In genomic region chr11:114192841-114193389, GRCh38 we compare ENCODE assay signal across 14 cellular contexts.
A peak's percentile ranks its signal among the peaks of the same experiment; 100 is the strongest.
DNase-seq lines count a peak whose midpoint lies in the region; ATAC-seq, FAIRE-seq and TF ChIP-seq lines count a peak whose summit lies in the region.
"Had no signal": no experiment of that assay in that cellular context is flagged by ENCODE, and none has a peak within 500 bp of the region (broad histone marks: within the 10 kb centered on the region; RNA-seq: fewer than 3 reads in every experiment).

No MANE protein-coding gene starts in this region.

- no peak for TF ChIP-seq EP300 in K562 (IDR thresholded peaks at IDR 0.05; ENCODE audit: low read length)

- CTCF ChIA-PET in K562 (lab: Yijun Ruan, JAX; ENCODE audit: low intra/inter-chr PET ratio), result no interaction called here
- CTCF ChIA-PET in activated CD8-positive, alpha-beta memory T cell treated with anti-CD3 and anti-CD28 coated beads, Interleukin-2, amount 10 ng/mL, durations not matched to agents 7 days and 5 days (lab: Charles Lee), result interaction anchor here (0.8 to 4.3 kb wide), 9 partner anchors 9 to 297 kb away, joined by 3 to 26 read pairs (median 5); no protein-coding TSS in a partner anchor

- no peak for ATAC-seq in CD4-positive, CD25-positive, alpha-beta regulatory T cell (ENCODE audit: low read depth in 2 of 2)
- ATAC-seq in K562 (peak; percentile 65), esophagus mucosa (no peak)
- ATAC-seq in activated CD8-positive, alpha-beta memory T cell treated with anti-CD3 and anti-CD28 coated beads, Interleukin-2, amount 10 ng/mL, durations not matched to agents 7 days and 5 days, result no peak
- ATAC-seq: mucosa of descending colon, upper lobe of right lung had no signal

- H3K9ac ChIP-seq in K562 (ENCODE audit: insufficient read depth in 1 of 2, low read depth in 2 of 2, low read length in 2 of 2), result no peak overlapping the region

- H3K27ac ChIP-seq in CD4-positive, CD25-positive, alpha-beta regulatory T cell (ENCODE audit: insufficient read depth, low read length, poor library complexity, severe bottlenecking), result no peak overlapping the region
- H3K27ac ChIP-seq in K562 (ENCODE audit: extremely low read depth, low read depth, low read length), result no peak overlapping the region

- peaks cover 28 to 71% (median 36%) of the 10 kb centered on the region in 4 donors for H3K4me1 Mint-ChIP-seq in CD4-positive, CD25-positive, alpha-beta regulatory T cell
- H3K4me1 Mint-ChIP-seq in neural crest cell, result peaks cover 50% of the 10 kb centered on the region
- H3K4me1 Mint-ChIP-seq in activated CD8-positive, alpha-beta memory T cell treated with anti-CD3 and anti-CD28 coated beads, Interleukin-2, amount 10 ng/mL, durations not matched to agents 7 days and 5 days, result peaks cover 14% of the 10 kb centered on the region

- intact Hi-C loops in K562 (cut with micrococcal nuclease), result loop anchor here (10.0 kb wide), 1 partner anchor 198 kb away; no protein-coding TSS in a partner anchor

- no peaks in the 10 kb centered on the region for H3K79me2 ChIP-seq in K562 (ENCODE audit: control insufficient read depth, insufficient read depth, low read length)

- H3K9me3 ChIP-seq in CD4-positive, CD25-positive, alpha-beta regulatory T cell (ENCODE audit: control insufficient read depth in 2 of 2, low read length in 2 of 2), result no peaks in the 10 kb centered on the region
- H3K9me3 ChIP-seq in K562 (replicated peaks; ENCODE audit: control insufficient read depth, insufficient read depth, low read depth, low read length), result peaks cover 3% of the 10 kb centered on the region
- H3K9me3 ChIP-seq: mucosa of descending colon, upper lobe of right lung had no signal

- TF ChIP-seq POLR2A in NB4 (IDR thresholded peaks at IDR 0.05; ENCODE audit: extremely low read depth, insufficient read length) (no peak), K562 (conservative IDR thresholded peaks at IDR 0.05) (no peak)

- H3K36me3 Mint-ChIP-seq in CD4-positive, CD25-positive, alpha-beta regulatory T cell, result peaks cover 14% of the 10 kb centered on the region
- peaks cover 20% of the 10 kb centered on the region for H3K36me3 Mint-ChIP-seq in neural crest cell (ENCODE audit: low read depth)
- H3K36me3 Mint-ChIP-seq in activated CD8-positive, alpha-beta memory T cell treated with anti-CD3 and anti-CD28 coated beads, Interleukin-2, amount 10 ng/mL, durations not matched to agents 7 days and 5 days, result peaks cover 17% of the 10 kb centered on the region

- H3K4me2 ChIP-seq in K562 (ENCODE audit: insufficient read depth, low read length), result no peak overlapping the region

- no peaks in the 10 kb centered on the region for H3K9me1 ChIP-seq in K562 (ENCODE audit: control insufficient read depth, insufficient read depth, low read length)

- POLR2A ChIA-PET in K562 (lab: Yijun Ruan, JAX), result interaction anchor here (0.7 to 2.8 kb wide), 6 partner anchors 10 to 27 kb away, joined by 3 to 14 read pairs (median 4); no protein-coding TSS in a partner anchor

- no peaks in the 10 kb centered on the region for H3K36me3 ChIP-seq in CD4-positive, CD25-positive, alpha-beta regulatory T cell (ENCODE audit: control insufficient read depth, insufficient read depth, low read length)
- H3K36me3 ChIP-seq in K562 (ENCODE audit: control insufficient read depth, insufficient read depth, low read length), result no peaks in the 10 kb centered on the region

- H3K9me3 Mint-ChIP-seq in CD4-positive, CD25-positive, alpha-beta regulatory T cell, result peaks cover 0 to 12% (median 2%) of the 10 kb centered on the region in 7 donors
- H3K9me3 Mint-ChIP-seq in neural crest cell, result peaks cover 11% of the 10 kb centered on the region
- peaks cover 11% of the 10 kb centered on the region for H3K9me3 Mint-ChIP-seq in activated CD8-positive, alpha-beta memory T cell treated with anti-CD3 and anti-CD28 coated beads, Interleukin-2, amount 10 ng/mL, durations not matched to agents 7 days and 5 days (ENCODE audit: low read depth)

- H2AFZ ChIP-seq in K562 (ENCODE audit: low read depth, low read length), result 0 out of 2 replicates have a peak overlapping the region, but pooled peaks have one; percentile 12

- peak; percentile 19 to 52; a peak in 2 of 4 replicates for TF ChIP-seq RAD21 in K562 (CRISPR knock-in tag; conservative IDR thresholded peaks at IDR 0.05 in 1 of 2, IDR thresholded peaks at IDR 0.05 in 1 of 2)

- peaks cover 31% of the 10 kb centered on the region for H3K4me1 ChIP-seq in CD4-positive, CD25-positive, alpha-beta regulatory T cell (ENCODE audit: control insufficient read depth, insufficient read depth, low read length, poor library complexity, severe bottlenecking)
- H3K4me1 ChIP-seq in K562 (replicated peaks in 1 of 2; ENCODE audit: control insufficient read depth in 2 of 2, insufficient read depth in 2 of 2, low read length in 2 of 2), result no peaks in the 10 kb centered on the region; a peak in 2 of 5 replicates

- no peaks in the 10 kb centered on the region for H3K27me3 Mint-ChIP-seq in CD4-positive, CD25-positive, alpha-beta regulatory T cell
- no peaks in the 10 kb centered on the region for H3K27me3 Mint-ChIP-seq in neural crest cell (ENCODE audit: low read depth)
- H3K27me3 Mint-ChIP-seq in activated CD8-positive, alpha-beta memory T cell treated with anti-CD3 and anti-CD28 coated beads, Interleukin-2, amount 10 ng/mL, durations not matched to agents 7 days and 5 days, result no peaks in the 10 kb centered on the region

- no peak overlapping the region for H3K4me3 ChIP-seq in CD4-positive, CD25-positive, alpha-beta regulatory T cell (ENCODE audit: low read depth, low read length)
- no peak overlapping the region for H3K4me3 ChIP-seq in NB4 (ENCODE audit: low read depth, low read length)
- no peak overlapping the region for H3K4me3 ChIP-seq in K562
- H3K4me3 ChIP-seq: mucosa of descending colon, upper lobe of right lung had no signal

- H3K4me3 Mint-ChIP-seq in CD4-positive, CD25-positive, alpha-beta regulatory T cell, result no peak overlapping the region
- H3K4me3 Mint-ChIP-seq in neural crest cell, result no peak overlapping the region
- H3K4me3 Mint-ChIP-seq in activated CD8-positive, alpha-beta memory T cell treated with anti-CD3 and anti-CD28 coated beads, Interleukin-2, amount 10 ng/mL, durations not matched to agents 7 days and 5 days, result no peak overlapping the region

- peak overlapping the region in 2 of 3 donors; percentile 69 to 79 for H3K27ac Mint-ChIP-seq in CD4-positive, CD25-positive, alpha-beta regulatory T cell
- peak overlapping the region; percentile 79 for H3K27ac Mint-ChIP-seq in neural crest cell (ENCODE audit: unreplicated experiment)
- no peak overlapping the region for H3K27ac Mint-ChIP-seq in activated CD8-positive, alpha-beta memory T cell treated with anti-CD3 and anti-CD28 coated beads, Interleukin-2, amount 10 ng/mL, durations not matched to agents 7 days and 5 days

- 38% methylated on average over 3 of the region's 4 CpGs for WGBS in K562 (ENCODE audit: insufficient coverage, low coverage, missing lambda C conversion rate)

- TF ChIP-seq CTCF in NB4 (IDR thresholded peaks at IDR 0.05; ENCODE audit: low read depth, low read length) (peak; percentile 32), K562 (IDR thresholded peaks at IDR 0.05 in 2 of 3, conservative IDR thresholded peaks at IDR 0.05 in 1 of 3; ENCODE audit: insufficient read depth in 2 of 3, low read depth in 1 of 3, low read length in 3 of 3) (peak; percentile 25 to 28 (median 28); a peak in 1 of 6 replicates), neural crest cell (conservative IDR thresholded peaks at IDR 0.05) (no peak)

- in situ Hi-C loops in K562 (cut with MboI), result no loop called here

- DNase-seq in CD4-positive, CD25-positive, alpha-beta regulatory T cell, result no peak
- DNase-seq in NB4 (ENCODE audit: low read depth), result peak; percentile 84
- DNase-seq in K562 (ENCODE audit: extremely low read depth in 1 of 4, low spot score in 3 of 4), result peak in 1 of 4 experiments; percentile 23
- DNase-seq in neural crest cell (ENCODE audit: low read depth, low spot score), result no peak
- DNase-seq in activated CD8-positive, alpha-beta memory T cell treated with anti-CD3 and anti-CD28 coated beads, Interleukin-2, amount 10 ng/mL, durations not matched to agents 7 days and 5 days, result no peak
- DNase-seq in T1000 (lab: John Stamatoyannopoulos, UW), result no peak
- DNase-seq in hippocampal formation (lab: John Stamatoyannopoulos, UW), result no peak
- DNase-seq: cerebellar nuclear complex; KG1; mucosa of descending colon; stimulated activated CD4-positive, alpha-beta T cell treated with anti-CD3 and anti-CD28 coated beads, Interleukin-1b, Interleukin-23, amount 100 ng/mL, for 48 hours; upper lobe of right lung had no signal

- no TSS peak for BruUV-seq in K562 (replicated peaks; lab: Mats Ljungman, UMichigan)

- H3K27me3 ChIP-seq in CD4-positive, CD25-positive, alpha-beta regulatory T cell (ENCODE audit: control insufficient read depth, insufficient read depth, low read length), result no peaks in the 10 kb centered on the region
- no peaks in the 10 kb centered on the region for H3K27me3 ChIP-seq in K562 (ENCODE audit: control insufficient read depth in 2 of 2, insufficient read depth in 2 of 2, low read length in 2 of 2)
- H3K27me3 ChIP-seq: upper lobe of right lung had no signal

- no peaks in the 10 kb centered on the region for H4K20me1 ChIP-seq in K562 (replicated peaks; ENCODE audit: control insufficient read depth, insufficient read depth, low read length)

- no peak for FAIRE-seq in K562 (lab: Jason Lieb, UNC)
- FAIRE-seq: TTC549 had no signal

TF ChIP-seq in K562, 482 proteins besides CTCF, POLR2A, EP300 and RAD21:
- peak; percentile 35; the same call in 1 of the 2 replicates for TF ChIP-seq CEBPB (tag; IDR thresholded peaks at IDR 0.05)
- TF ChIP-seq ZNF263 (CRISPR knock-in tag; IDR thresholded peaks at IDR 0.05; ENCODE audit: borderline replicate concordance), result peak; percentile 69; the same call in 1 of the 2 replicates
- TF ChIP-seq SLC30A9 (CRISPR knock-in tag; IDR thresholded peaks at IDR 0.05), result no peak
